Comparison of ENCODE assay signal across 19 cellular contexts in genomic region chr6:90406957-90407356, GRCh38.
DNase-seq lines count a peak whose midpoint lies in the region; ATAC-seq and TF ChIP-seq lines count a peak whose summit lies in the region.
"Had no signal": no experiment of that assay in that cellular context is flagged by ENCODE, and none has a peak within 500 bp of the region (broad histone marks: within the 10 kb centered on the region; RNA-seq: fewer than 3 reads in every experiment).

No MANE protein-coding gene starts in this region.

- no peak for DNase-seq in activated T-cell treated with anti-CD3 and anti-CD28 coated beads, Interleukin-2, amount 50 U/mL, for 24 hours
- DNase-seq in activated T-cell treated with anti-CD3 and anti-CD28 coated beads for 4 hours (no peak), M059J (ENCODE audit: low read depth) (peak; percentile 55), astrocyte of the hippocampus (ENCODE audit: low read depth, low spot score) (peak; percentile 24), sigmoid colon (no peak), posterior vena cava (ENCODE audit: low spot score) (no peak)
- DNase-seq: activated gamma-delta T cell treated with Interleukin-2 at 50 U/mL for 16 hours; immature natural killer cell; NCI-H146; NK-92 treated with Interleukin-12 subunit alpha and Interleukin-12 subunit beta, amount 100 ng/mL, for 24 hours; RPMI8226; upper lobe of right lung had no signal

- H3K27ac Mint-ChIP-seq in activated T-cell treated with anti-CD3 and anti-CD28 coated beads, Interleukin-2, amount 50 U/mL, for 24 hours, result peak overlapping the region; percentile 83
- H3K27ac Mint-ChIP-seq: memory B cell, nephron had no signal

- H3K9me3 ChIP-seq in mesodermal cell (ENCODE audit: control insufficient read depth, low read length), result peaks cover 7% of the 10 kb centered on the region
- no peaks in the 10 kb centered on the region for H3K9me3 ChIP-seq in sigmoid colon
- H3K9me3 ChIP-seq: HAP-1, upper lobe of right lung had no signal

- 78 to 84% methylated on average over 3 of the region's 3 CpGs for WGBS in mesodermal cell (ENCODE audit: insufficient coverage in 2 of 2), 2 experiments
- WGBS in sigmoid colon, 2 donors, result 85 to 93% methylated on average over 3 of the region's 3 CpGs

- H3K4me3 Mint-ChIP-seq in activated T-cell treated with anti-CD3 and anti-CD28 coated beads, Interleukin-2, amount 50 U/mL, for 24 hours, result no peak overlapping the region
- H3K4me3 Mint-ChIP-seq: CD14-positive monocyte, memory B cell, nephron had no signal

- H3K27me3 Mint-ChIP-seq in activated T-cell treated with anti-CD3 and anti-CD28 coated beads, Interleukin-2, amount 50 U/mL, for 24 hours, result no peaks in the 10 kb centered on the region

- no peaks in the 10 kb centered on the region for H3K27me3 ChIP-seq in sigmoid colon
- H3K27me3 ChIP-seq: upper lobe of right lung had no signal

- intact Hi-C loops in sigmoid colon (cut with DNase I) (no loop called here), posterior vena cava (cut with DNase I) (no loop called here)

- no peak overlapping the region for H3K4me3 ChIP-seq in mesodermal cell (ENCODE audit: extremely low read depth, insufficient read depth, low read length, poor library complexity, severe bottlenecking)
- H3K4me3 ChIP-seq in sigmoid colon, result no peak overlapping the region
- H3K4me3 ChIP-seq: HAP-1, upper lobe of right lung had no signal

- TF ChIP-seq POLR2A in sigmoid colon (IDR thresholded peaks at IDR 0.05), result no peak

- no peak for TF ChIP-seq CTCF in sigmoid colon (IDR thresholded peaks at IDR 0.05)

- H3K4me1 ChIP-seq in mesodermal cell (ENCODE audit: control insufficient read depth, insufficient read depth, low read length, poor library complexity, severe bottlenecking), result peaks cover 39% of the 10 kb centered on the region
- no peaks in the 10 kb centered on the region for H3K4me1 ChIP-seq in sigmoid colon
- H3K4me1 ChIP-seq: HAP-1 had no signal

- ATAC-seq in HG02678 (IDR thresholded peaks at IDR 0.05; ENCODE audit: unreplicated experiment), result no peak
- ATAC-seq: upper lobe of right lung had no signal

- H3K9me3 Mint-ChIP-seq in activated T-cell treated with anti-CD3 and anti-CD28 coated beads, Interleukin-2, amount 50 U/mL, for 24 hours, result peaks cover under 1% of the 10 kb centered on the region
- H3K9me3 Mint-ChIP-seq: immature natural killer cell, memory B cell had no signal

- no peaks in the 10 kb centered on the region for H3K36me3 Mint-ChIP-seq in activated T-cell treated with anti-CD3 and anti-CD28 coated beads, Interleukin-2, amount 50 U/mL, for 24 hours (ENCODE audit: low read depth)
- H3K36me3 Mint-ChIP-seq: CD14-positive monocyte, immature natural killer cell had no signal

- H3K36me3 ChIP-seq in mesodermal cell (ENCODE audit: control insufficient read depth, insufficient read depth, low read length) (no peaks in the 10 kb centered on the region), sigmoid colon (no peaks in the 10 kb centered on the region)
- H3K36me3 ChIP-seq: HAP-1, upper lobe of right lung had no signal

- H3K27ac ChIP-seq in mesodermal cell (ENCODE audit: low read depth, low read length, severe bottlenecking) (peak overlapping the region; percentile 92), sigmoid colon (no peak overlapping the region)
- H3K27ac ChIP-seq: upper lobe of right lung, VCaP had no signal

- TF ChIP-seq EP300 in sigmoid colon (IDR thresholded peaks at IDR 0.05), result no peak

- H3K4me1 Mint-ChIP-seq in activated T-cell treated with anti-CD3 and anti-CD28 coated beads, Interleukin-2, amount 50 U/mL, for 24 hours (ENCODE audit: low read depth), result peaks cover 80% of the 10 kb centered on the region

Comparison
In these comparisons a context has a peak if more than half of its experiments do, and no peak if none do; other contexts are left out.
1. DNase-seq: peak in M059J (single experiment) and astrocyte of the hippocampus (single experiment); none in activated T-cell treated with anti-CD3 and anti-CD28 coated beads, Interleukin-2, amount 50 U/mL, for 24 hours (single experiment), activated T-cell treated with anti-CD3 and anti-CD28 coated beads for 4 hours (single experiment), sigmoid colon (single experiment) and posterior vena cava (single experiment).